37 cellular contexts compared by ENCODE assay signal in genomic region chr12:49953146-49953545, GRCh38. TPM values are rescaled to one million over a fixed set of nuclear protein-coding genes. Genes with fewer than 3 reads are reported as not detected.
"Had no signal": no experiment of that assay in that cellular context is flagged by ENCODE, and none has a peak within 500 bp of the region (broad histone marks: within the 10 kb centered on the region; RNA-seq: fewer than 3 reads in every experiment).

No MANE protein-coding gene starts in this region.

- H3K36me3 ChIP-seq: right lobe of liver, vagina had no signal

- H3K9me3 ChIP-seq: body of pancreas, right lobe of liver, vagina had no signal

- H3K4me1 ChIP-seq: vagina had no signal

- H3K27ac ChIP-seq: body of pancreas, coronary artery, dorsolateral prefrontal cortex, right lobe of liver, vagina had no signal

- H3K36me3 Mint-ChIP-seq: activated naive CD8-positive, alpha-beta T cell; natural killer cell treated with Interleukin-12 subunit alpha and Interleukin-12 subunit beta and Interleukin-15 and Interleukin-18, amount 100 ng/mL, for 72 hours; stimulated activated memory B cell treated with anti-CD40 and anti-IgM and Interleukin-4, amounts not matched to agents 10 μg/mL and 1 μg/mL and 100 μg/mL, for 72 hours; T-cell; type B pancreatic cell had no signal

- H3K27me3 ChIP-seq: right lobe of liver, vagina had no signal

- H3K4me1 Mint-ChIP-seq: activated CD4-positive, alpha-beta T cell treated with anti-CD3 and anti-CD28 coated beads for 36 hours; stimulated activated naive CD8-positive, alpha-beta T cell treated with anti-CD3 and anti-CD28 coated beads, Interleukin-15, amount 100 ng/mL, for 72 hours had no signal

- ATAC-seq: activated CD4-positive, alpha-beta T cell treated with anti-CD3 and anti-CD28 coated beads for 36 hours; natural killer cell treated with Interleukin-12 subunit alpha and Interleukin-12 subunit beta and Interleukin-15 and Interleukin-18, amount 100 ng/mL, for 72 hours; stimulated activated memory B cell treated with anti-CD40 and anti-IgM and Interleukin-4, amounts not matched to agents 10 μg/mL and 1 μg/mL and 100 μg/mL, for 72 hours; stimulated activated naive CD8-positive, alpha-beta T cell treated with anti-CD3 and anti-CD28 coated beads, Interleukin-15, amount 100 ng/mL, for 72 hours; T-cell had no signal

- FAIRE-seq: keratinocyte had no signal

- H3K9me3 Mint-ChIP-seq: natural killer cell treated with Interleukin-12 subunit alpha and Interleukin-12 subunit beta and Interleukin-15 and Interleukin-18, amount 100 ng/mL, for 72 hours; stimulated activated memory B cell treated with anti-CD40 and anti-IgM and Interleukin-4, amounts not matched to agents 10 μg/mL and 1 μg/mL and 100 μg/mL, for 72 hours; stimulated activated naive CD8-positive, alpha-beta T cell treated with anti-CD3 and anti-CD28 coated beads, Interleukin-15, amount 100 ng/mL, for 72 hours; T-cell; type B pancreatic cell had no signal

- DNase-seq: activated CD4-positive, alpha-beta T cell treated with anti-CD3 and anti-CD28 coated beads for 36 hours; activated CD4-positive, alpha-beta T cell treated with anti-CD3 and anti-CD28 coated beads, Interleukin-2, amount 50 U/mL, for 4 hours; activated CD4-positive, CD25-positive, alpha-beta regulatory T cell; activated CD8-positive, alpha-beta memory T cell treated with anti-CD3 and anti-CD28 coated beads for 24 hours; activated effector memory CD4-positive, alpha-beta T cell treated with Interleukin-2 at 50 U/mL for 16 hours; activated naive CD4-positive, alpha-beta T cell treated with Interleukin-2 at 50 U/mL for 16 hours; anterior cingulate cortex; body of pancreas; cerebellar nuclear complex; effector memory CD4-positive, alpha-beta T cell; foreskin fibroblast; head of caudate nucleus; hippocampal formation; mesendoderm; stimulated activated CD4-positive, alpha-beta T cell treated with anti-CD3 and anti-CD28 coated beads, Interleukin-12 subunit alpha, Interleukin-12 subunit beta, amount 100 ng/mL, for 4 hours; stimulated activated CD4-positive, alpha-beta T cell treated with anti-CD3 and anti-CD28 coated beads, Interleukin-4, amount 100 ng/mL, for 24 hours; stimulated activated CD8-positive, alpha-beta memory T cell treated with anti-CD3 and anti-CD28 coated beads, Interleukin-4, amount 100 ng/mL, for 48 hours; stimulated activated naive CD8-positive, alpha-beta T cell treated with anti-CD3 and anti-CD28 coated beads, Interleukin-15, amount 100 ng/mL, for 72 hours; substantia nigra; T-cell had no signal

- H3K4me3 Mint-ChIP-seq: activated CD4-positive, alpha-beta T cell treated with anti-CD3 and anti-CD28 coated beads for 36 hours; activated naive CD8-positive, alpha-beta T cell; natural killer cell treated with Interleukin-12 subunit alpha and Interleukin-12 subunit beta and Interleukin-15 and Interleukin-18, amount 100 ng/mL, for 72 hours; stimulated activated memory B cell treated with anti-CD40 and anti-IgM and Interleukin-4, amounts not matched to agents 10 μg/mL and 1 μg/mL and 100 μg/mL, for 72 hours; stimulated activated naive CD8-positive, alpha-beta T cell treated with anti-CD3 and anti-CD28 coated beads, Interleukin-15, amount 100 ng/mL, for 72 hours; T-cell; type B pancreatic cell had no signal

- H3K27ac Mint-ChIP-seq: activated CD4-positive, alpha-beta T cell treated with anti-CD3 and anti-CD28 coated beads for 36 hours; activated naive CD8-positive, alpha-beta T cell; natural killer cell treated with Interleukin-12 subunit alpha and Interleukin-12 subunit beta and Interleukin-15 and Interleukin-18, amount 100 ng/mL, for 72 hours; stimulated activated memory B cell treated with anti-CD40 and anti-IgM and Interleukin-4, amounts not matched to agents 10 μg/mL and 1 μg/mL and 100 μg/mL, for 72 hours; T-cell; type B pancreatic cell had no signal

- H3K4me3 ChIP-seq: body of pancreas, coronary artery, dorsolateral prefrontal cortex, lung, right lobe of liver, vagina had no signal

RNA-seq across cellular contexts. Expression of gene AQP2, which starts 2.6 kb away (rescaled TPM):
- total RNA-seq: activated CD4-positive, alpha-beta T cell treated with anti-CD3 and anti-CD28 coated beads for 36 hours; body of pancreas; dorsolateral prefrontal cortex; left lobe of liver; lung; mononuclear cell; myocyte; natural killer cell treated with Interleukin-12 subunit alpha and Interleukin-12 subunit beta and Interleukin-15 and Interleukin-18, amount 100 ng/mL, for 72 hours; omental fat pad; right lobe of liver; skeletal muscle tissue; T-cell; T-helper 2 cell treated with Interferon-gamma antibody and Interleukin-4, amounts not matched to agents 100 ng/mL and 5 ng/mL, for 36 hours; vagina had no signal
- polyA plus RNA-seq: esophagus, keratinocyte, lung had no signal

RNA-seq across cellular contexts. Expression of gene AQP5, which starts 8.5 kb away (rescaled TPM):
- total RNA-seq: activated CD4-positive, alpha-beta T cell treated with anti-CD3 and anti-CD28 coated beads for 36 hours; left lobe of liver; mononuclear cell; myocyte; natural killer cell treated with Interleukin-12 subunit alpha and Interleukin-12 subunit beta and Interleukin-15 and Interleukin-18, amount 100 ng/mL, for 72 hours; omental fat pad; right lobe of liver; T-cell; T-helper 2 cell treated with Interferon-gamma antibody and Interleukin-4, amounts not matched to agents 100 ng/mL and 5 ng/mL, for 36 hours; vagina had no signal
- polyA plus RNA-seq: keratinocyte had no signal

RNA-seq across cellular contexts. Expression of gene AQP6, which starts 19.6 kb away (rescaled TPM):
- total RNA-seq: activated CD4-positive, alpha-beta T cell treated with anti-CD3 and anti-CD28 coated beads for 36 hours; body of pancreas; mononuclear cell; myocyte; natural killer cell treated with Interleukin-12 subunit alpha and Interleukin-12 subunit beta and Interleukin-15 and Interleukin-18, amount 100 ng/mL, for 72 hours; T-cell; T-helper 2 cell treated with Interferon-gamma antibody and Interleukin-4, amounts not matched to agents 100 ng/mL and 5 ng/mL, for 36 hours; vagina had no signal

RNA-seq across cellular contexts. Expression of gene FAIM2, which starts 49.4 kb away (rescaled TPM):
- total RNA-seq: left lobe of liver, mononuclear cell had no signal
- polyA plus RNA-seq: keratinocyte had no signal
